In the genomic region with DNA sequence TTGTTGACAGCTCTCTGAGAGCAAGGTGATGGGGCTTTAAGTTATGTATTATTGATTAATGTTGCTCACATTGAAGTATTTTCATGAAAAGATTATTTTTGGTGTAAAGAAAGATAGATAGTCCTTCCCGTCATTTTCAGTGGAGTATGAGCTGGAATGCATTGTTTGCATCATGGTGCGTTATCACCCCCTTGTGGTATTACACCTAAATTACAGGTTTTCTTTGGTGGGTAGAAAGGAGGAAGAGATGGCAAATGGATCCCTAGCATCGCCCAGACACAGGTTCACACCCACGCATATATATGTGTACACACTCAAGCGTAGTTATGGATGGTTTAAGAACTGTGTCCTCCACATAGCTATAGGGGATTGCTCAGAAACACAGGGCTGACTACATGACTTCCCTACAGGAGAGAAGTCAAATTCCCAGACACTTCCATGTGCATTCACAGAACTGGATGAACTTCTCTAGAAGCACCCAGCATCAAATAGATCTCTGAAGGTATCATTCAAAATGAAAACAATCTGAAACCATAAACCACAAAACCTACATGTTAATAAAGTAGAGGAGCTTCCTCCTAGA, we compare ENCODE assay signal across 1 cellular context.
TF ChIP-seq lines count a peak whose summit lies in the region.

No MANE protein-coding gene starts in this region.

TF ChIP-seq in HCT116, 20 proteins besides CTCF, POLR2A, EP300 and RAD21:
- TF ChIP-seq CBX3 (IDR thresholded peaks at IDR 0.05; ENCODE audit: low read depth) = peak; percentile 52; the same call in 1 of the 2 replicates
- TF ChIP-seq, protein P1, sequence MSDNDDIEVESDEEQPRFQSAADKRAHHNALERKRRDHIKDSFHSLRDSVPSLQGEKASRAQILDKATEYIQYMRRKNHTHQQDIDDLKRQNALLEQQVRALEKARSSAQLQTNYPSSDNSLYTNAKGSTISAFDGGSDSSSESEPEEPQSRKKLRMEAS (IDR thresholded peaks at IDR 0.05) = no peak
- peak; percentile 23; the same call in 1 of the 2 replicates for TF ChIP-seq EGR1 (IDR thresholded peaks at IDR 0.05; ENCODE audit: low read depth)
- no peak for TF ChIP-seq ELF1 (IDR thresholded peaks at IDR 0.05; ENCODE audit: borderline replicate concordance, low read depth)
